Comparison of ENCODE assay signal across 16 cellular contexts in the genomic region with DNA sequence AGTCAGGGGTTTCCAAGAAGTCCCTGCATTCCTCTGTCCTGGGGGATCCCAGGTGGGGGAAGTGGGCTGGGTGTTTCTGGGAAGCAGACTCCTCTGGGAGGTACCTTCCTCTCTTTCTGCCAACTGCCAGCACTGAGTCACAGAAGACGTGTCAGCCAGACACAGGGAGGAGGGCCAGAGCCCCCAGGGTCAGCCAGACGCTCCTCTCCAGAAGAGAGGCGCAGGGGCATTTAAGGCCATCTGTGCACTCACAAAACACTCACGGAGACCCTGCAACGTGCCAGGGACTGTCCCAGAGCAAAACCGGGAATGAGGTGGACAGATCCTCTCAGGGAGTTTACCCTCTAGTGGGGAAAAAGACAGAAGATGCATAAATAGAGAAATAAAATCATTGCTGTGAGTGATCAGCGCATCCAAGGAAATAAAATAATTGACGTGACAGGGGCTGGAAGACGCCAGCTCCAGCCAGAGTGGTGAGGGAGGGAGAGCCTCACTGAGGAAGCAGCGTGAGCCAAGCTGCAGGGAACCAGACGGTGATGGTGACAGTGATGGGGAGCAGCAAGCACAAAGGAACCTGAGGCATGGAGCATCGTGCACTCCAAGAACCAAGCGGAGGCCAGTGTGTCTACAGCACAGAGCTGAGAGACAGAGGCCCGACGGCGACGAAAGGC.
DNase-seq lines count a peak whose midpoint lies in the region; ATAC-seq, FAIRE-seq and TF ChIP-seq lines count a peak whose summit lies in the region.
"Had no signal": no experiment of that assay in that cellular context is flagged by ENCODE, and none has a peak within 500 bp of the region (broad histone marks: within the 10 kb centered on the region; RNA-seq: fewer than 3 reads in every experiment).

No MANE protein-coding gene starts in this region.

- no peaks in the 10 kb centered on the region for H3K36me3 Mint-ChIP-seq in activated T-helper 1 cell treated with anti-CD3 and anti-CD28 coated beads, Interleukin-12 subunit alpha, Interleukin-12 subunit beta, Interleukin-2, Interleukin-4 antibody, amounts not matched to agents 30 ng/mL and 10 ng/mL and 1 ng/mL, durations not matched to agents 14 hours and 24 hours and 36 hours (ENCODE audit: low read depth)

- H3K4me3 Mint-ChIP-seq in activated T-helper 1 cell treated with anti-CD3 and anti-CD28 coated beads, Interleukin-12 subunit alpha, Interleukin-12 subunit beta, Interleukin-2, Interleukin-4 antibody, amounts not matched to agents 30 ng/mL and 10 ng/mL and 1 ng/mL, durations not matched to agents 14 hours and 24 hours and 36 hours: no peak overlapping the region

- no peaks in the 10 kb centered on the region for H3K9me3 Mint-ChIP-seq in activated T-helper 1 cell treated with anti-CD3 and anti-CD28 coated beads, Interleukin-12 subunit alpha, Interleukin-12 subunit beta, Interleukin-2, Interleukin-4 antibody, amounts not matched to agents 30 ng/mL and 10 ng/mL and 1 ng/mL, durations not matched to agents 14 hours and 24 hours and 36 hours

- no peaks in the 10 kb centered on the region for H3K4me1 Mint-ChIP-seq in activated T-helper 1 cell treated with anti-CD3 and anti-CD28 coated beads, Interleukin-12 subunit alpha, Interleukin-12 subunit beta, Interleukin-2, Interleukin-4 antibody, amounts not matched to agents 30 ng/mL and 10 ng/mL and 1 ng/mL, durations not matched to agents 14 hours and 24 hours and 36 hours (ENCODE audit: low read depth)

- peak overlapping the region; percentile 63 for H3K27ac ChIP-seq in HUES48 (ENCODE audit: low read depth, low read length)
- H3K27ac ChIP-seq: esophagus squamous epithelium, upper lobe of left lung had no signal

- no peaks in the 10 kb centered on the region for H3K36me3 ChIP-seq in HUES48 (ENCODE audit: control insufficient read depth, insufficient read depth, low read length)
- H3K36me3 ChIP-seq: esophagus squamous epithelium, upper lobe of left lung had no signal

- TF ChIP-seq CTCF in fibroblast of the aortic adventitia (IDR thresholded peaks at IDR 0.05; ENCODE audit: insufficient read depth, low read length): no peak

- no peak; the same call in 2 of the 3 replicates for ATAC-seq in SK-N-SH treated with all-trans-retinoic acid at 6 μM for 48 hours
- no peak for ATAC-seq in GM19397 (IDR thresholded peaks at IDR 0.05; ENCODE audit: unreplicated experiment)

- peaks cover 17% of the 10 kb centered on the region for H3K27me3 Mint-ChIP-seq in activated T-helper 1 cell treated with anti-CD3 and anti-CD28 coated beads, Interleukin-12 subunit alpha, Interleukin-12 subunit beta, Interleukin-2, Interleukin-4 antibody, amounts not matched to agents 30 ng/mL and 10 ng/mL and 1 ng/mL, durations not matched to agents 14 hours and 24 hours and 36 hours (ENCODE audit: insufficient read depth)

- FAIRE-seq in frontal cortex (lab: Jason Lieb, UNC): no peak

- H3K4me3 ChIP-seq in HUES48 (ENCODE audit: low read depth, low read length) (no peak overlapping the region), fibroblast of the aortic adventitia (ENCODE audit: low read depth, low read length) (no peak overlapping the region)
- H3K4me3 ChIP-seq: esophagus squamous epithelium, upper lobe of left lung had no signal

- DNase-seq in fibroblast of the aortic adventitia (ENCODE audit: low read depth) (peak; percentile 28), retina (peak; percentile 74), frontal cortex (ENCODE audit: low spot score in 2 of 2) (no peak)
- DNase-seq in activated T-helper 1 cell treated with anti-CD3 and anti-CD28 coated beads, Interleukin-12 subunit alpha, Interleukin-12 subunit beta, Interleukin-2, Interleukin-4 antibody, amounts not matched to agents 30 ng/mL and 10 ng/mL and 1 ng/mL, durations not matched to agents 14 hours and 24 hours and 36 hours (ENCODE audit: low spot score): no peak
- DNase-seq: activated CD8-positive, alpha-beta memory T cell treated with anti-CD3 and anti-CD28 coated beads, Interleukin-2, amount 50 U/mL, for 48 hours; activated effector memory CD4-positive, alpha-beta T cell treated with anti-CD3 and anti-CD28 coated beads, Interleukin-2, amount 50 U/mL, for 16 hours; AML-193; effector memory CD4-positive, alpha-beta T cell; esophagus squamous epithelium; Kasumi-1; NCI-H1105 treated with DMSO at 0.1 percent for 48 hours; SHP77 treated with DMSO at 0.1 percent for 48 hours had no signal

- H3K4me1 ChIP-seq in HUES48 (ENCODE audit: control insufficient read depth, insufficient read depth, low read length): peaks cover 45% of the 10 kb centered on the region

- H3K27me3 ChIP-seq in HUES48 (ENCODE audit: control insufficient read depth, insufficient read depth, low read length): no peaks in the 10 kb centered on the region
- H3K27me3 ChIP-seq: upper lobe of left lung had no signal

- H3K27ac Mint-ChIP-seq in activated T-helper 1 cell treated with anti-CD3 and anti-CD28 coated beads, Interleukin-12 subunit alpha, Interleukin-12 subunit beta, Interleukin-2, Interleukin-4 antibody, amounts not matched to agents 30 ng/mL and 10 ng/mL and 1 ng/mL, durations not matched to agents 14 hours and 24 hours and 36 hours: no peak overlapping the region

- H3K9ac ChIP-seq in HUES48 (ENCODE audit: low read depth, low read length): no peak overlapping the region

- H3K9me3 ChIP-seq in HUES48 (ENCODE audit: control insufficient read depth, insufficient read depth, low read length): no peaks in the 10 kb centered on the region
- H3K9me3 ChIP-seq: esophagus squamous epithelium, upper lobe of left lung had no signal

- intact Hi-C loops in activated T-helper 1 cell treated with anti-CD3 and anti-CD28 coated beads, Interleukin-12 subunit alpha, Interleukin-12 subunit beta, Interleukin-2, Interleukin-4 antibody, amounts not matched to agents 30 ng/mL and 10 ng/mL and 1 ng/mL, durations not matched to agents 14 hours and 24 hours and 36 hours (cut with micrococcal nuclease): no loop called here

TF ChIP-seq in SK-N-SH treated with all-trans-retinoic acid at 6 μM for 48 hours, 23 proteins besides CTCF, POLR2A, EP300 and RAD21:
- TF ChIP-seq BACH2 (CRISPR knock-in tag; IDR thresholded peaks at IDR 0.05; ENCODE audit: borderline replicate concordance) (no peak), ZC3H10 (CRISPR knock-in tag; IDR thresholded peaks at IDR 0.05) (no peak), TCF4 (CRISPR knock-in tag; IDR thresholded peaks at IDR 0.05; ENCODE audit: borderline replicate concordance) (peak; percentile 30; the same call in 1 of the 2 replicates), CSRNP3 (CRISPR knock-in tag; IDR thresholded peaks at IDR 0.05) (no peak)

Comparison
In these comparisons a context has a peak if more than half of its experiments do, and no peak if none do; other contexts are left out.
1. DNase-seq: peak in fibroblast of the aortic adventitia (single experiment) and retina (single experiment); none in activated T-helper 1 cell treated with anti-CD3 and anti-CD28 coated beads, Interleukin-12 subunit alpha, Interleukin-12 subunit beta, Interleukin-2, Interleukin-4 antibody, amounts not matched to agents 30 ng/mL and 10 ng/mL and 1 ng/mL, durations not matched to agents 14 hours and 24 hours and 36 hours (single experiment) and frontal cortex (0 of 2).